Comparison of ENCODE assay signal across 10 cellular contexts in genomic region chr22:23236440-23237139, GRCh38. TPM values are rescaled to one million over a fixed set of nuclear protein-coding genes. Genes with fewer than 3 reads are reported as not detected.
DNase-seq lines count a peak whose midpoint lies in the region; ATAC-seq and TF ChIP-seq lines count a peak whose summit lies in the region.
"Had no signal": no experiment of that assay in that cellular context is flagged by ENCODE, and none has a peak within 500 bp of the region (broad histone marks: within the 10 kb centered on the region; RNA-seq: fewer than 3 reads in every experiment).

No MANE protein-coding gene starts in this region.

- H3K4me2 ChIP-seq in neural progenitor cell: peak overlapping the region; percentile 67

- DNase-seq in CD4-positive, alpha-beta T cell: no peak
- DNase-seq in coronary artery (ENCODE audit: low spot score) (no peak), neural progenitor cell (ENCODE audit: low spot score) (no peak), GF-D8 (lab: John Stamatoyannopoulos, UW) (no peak), activated gamma-delta T cell (lab: John Stamatoyannopoulos, UW) (no peak)
- DNase-seq: stimulated activated CD4-positive, alpha-beta T cell treated with anti-CD3 and anti-CD28 coated beads, Interleukin-4, amount 100 ng/mL, for 24 hours; stimulated activated naive B cell treated with anti-CD40 and anti-IgM and Interleukin-4, amounts not matched to agents 10 μg/mL and 1 μg/mL and 100 μg/mL, for 72 hours had no signal

- H2AFZ ChIP-seq in neural progenitor cell (replicated peaks): no peak overlapping the region

- peaks cover 46% of the 10 kb centered on the region for H3K4me1 ChIP-seq in HUES64 (ENCODE audit: insufficient read depth, low read length)
- peaks cover 42% of the 10 kb centered on the region for H3K4me1 ChIP-seq in neural progenitor cell

- H3K27me3 Mint-ChIP-seq in CD4-positive, alpha-beta T cell: no peaks in the 10 kb centered on the region
- peaks cover 3% of the 10 kb centered on the region for H3K27me3 Mint-ChIP-seq in neural progenitor cell (ENCODE audit: insufficient read depth, low read depth)
- H3K27me3 Mint-ChIP-seq: stimulated activated naive B cell treated with anti-CD40 and anti-IgM and Interleukin-4, amounts not matched to agents 10 μg/mL and 1 μg/mL and 100 μg/mL, for 72 hours had no signal

- POLR2A ChIA-PET in CD4-positive, alpha-beta T cell (lab: Charles Lee): interaction anchor here (1.8 kb wide), 1 partner anchor 10 kb away, joined by 8 read pairs; no protein-coding TSS in a partner anchor

- no peak for ATAC-seq in CD4-positive, alpha-beta T cell (ENCODE audit: poor library complexity)
- no peak for ATAC-seq in HG03175 (IDR thresholded peaks at IDR 0.05; ENCODE audit: unreplicated experiment)
- ATAC-seq: HCT116; stimulated activated naive B cell treated with anti-CD40 and anti-IgM and Interleukin-4, amounts not matched to agents 10 μg/mL and 1 μg/mL and 100 μg/mL, for 72 hours had no signal

- H3K27me3 ChIP-seq in CD4-positive, alpha-beta T cell (ENCODE audit: control insufficient read depth, insufficient read depth, low read length): no peaks in the 10 kb centered on the region
- no peaks in the 10 kb centered on the region for H3K27me3 ChIP-seq in HUES64 (ENCODE audit: insufficient read depth, low read length)
- H3K27me3 ChIP-seq in neural progenitor cell: no peaks in the 10 kb centered on the region

- intact Hi-C loops in CD4-positive, alpha-beta T cell (cut with DNase I, micrococcal nuclease): no loop called here

- H3K4me3 ChIP-seq in HUES64 (ENCODE audit: low read length) (no peak overlapping the region), coronary artery (peak overlapping the region; percentile 15), neural progenitor cell (no peak overlapping the region)

- peaks cover 26% of the 10 kb centered on the region for H3F3A ChIP-seq in neural progenitor cell (ENCODE audit: low read depth)

- peaks cover 72% of the 10 kb centered on the region for H4K20me1 ChIP-seq in neural progenitor cell (ENCODE audit: low read depth)

- H3K9me3 Mint-ChIP-seq in CD4-positive, alpha-beta T cell: no peaks in the 10 kb centered on the region
- H3K9me3 Mint-ChIP-seq in neural progenitor cell: peaks cover 10% of the 10 kb centered on the region

- H3K27ac ChIP-seq in CD4-positive, alpha-beta T cell (ENCODE audit: low read depth, low read length): no peak overlapping the region
- H3K27ac ChIP-seq in HUES64 (ENCODE audit: low read depth, low read length) (peak overlapping the region; percentile 38; the same call in 1 of the 2 replicates), coronary artery (peak overlapping the region; percentile 6 to 69), neural progenitor cell (no peak overlapping the region)

- peaks cover 6% of the 10 kb centered on the region for H3K36me3 Mint-ChIP-seq in CD4-positive, alpha-beta T cell (ENCODE audit: low read depth)
- peaks cover 19% of the 10 kb centered on the region for H3K36me3 Mint-ChIP-seq in neural progenitor cell

- H3K9ac ChIP-seq in HUES64 (ENCODE audit: low read depth, low read length) (no peak overlapping the region), neural progenitor cell (no peak overlapping the region)

- no peak overlapping the region for H3K4me3 Mint-ChIP-seq in CD4-positive, alpha-beta T cell
- H3K4me3 Mint-ChIP-seq in neural progenitor cell: no peak overlapping the region
- H3K4me3 Mint-ChIP-seq: stimulated activated naive B cell treated with anti-CD40 and anti-IgM and Interleukin-4, amounts not matched to agents 10 μg/mL and 1 μg/mL and 100 μg/mL, for 72 hours had no signal

- H3K4me1 Mint-ChIP-seq in CD4-positive, alpha-beta T cell (ENCODE audit: low read depth): peaks cover 71% of the 10 kb centered on the region
- H3K4me1 Mint-ChIP-seq in neural progenitor cell: peaks cover 66% of the 10 kb centered on the region

- CTCF ChIA-PET in CD4-positive, alpha-beta T cell (lab: Charles Lee): interaction anchor here (1.2 kb wide), 1 partner anchor 62 kb away, joined by 3 read pairs; no protein-coding TSS in a partner anchor

- peak overlapping the region; percentile 80 for H3K27ac Mint-ChIP-seq in CD4-positive, alpha-beta T cell
- peak overlapping the region; percentile 97 for H3K27ac Mint-ChIP-seq in neural progenitor cell

- H3K9me3 ChIP-seq in CD4-positive, alpha-beta T cell (ENCODE audit: control insufficient read depth, low read length): no peaks in the 10 kb centered on the region
- H3K9me3 ChIP-seq in HUES64 (ENCODE audit: insufficient read depth, low read depth, low read length) (no peaks in the 10 kb centered on the region), neural progenitor cell (ENCODE audit: low read depth) (no peaks in the 10 kb centered on the region)

- no peaks in the 10 kb centered on the region for H3K36me3 ChIP-seq in HUES64 (ENCODE audit: insufficient read depth, low read length)
- H3K36me3 ChIP-seq in neural progenitor cell: no peaks in the 10 kb centered on the region

- peaks cover 90% of the 10 kb centered on the region for H3K79me2 ChIP-seq in neural progenitor cell (ENCODE audit: low read depth)

- no peak for TF ChIP-seq CTCF in CD4-positive, alpha-beta T cell (IDR thresholded peaks at IDR 0.05)
- TF ChIP-seq CTCF in coronary artery (IDR thresholded peaks at IDR 0.05) (no peak), neural progenitor cell (IDR thresholded peaks at IDR 0.05) (no peak)

- whole genome bisulfite sequencing in HUES64: 83% methylated on average over 14 of the region's 14 CpGs

RNA-seq across cellular contexts. Expression of gene BCR, which starts 56.3 kb away (rescaled TPM):
- 10 to 100 TPM; 60.0 to 64.8 TPM for total RNA-seq in CD4-positive, alpha-beta T cell
- polyA plus RNA-seq in HUES64 (2013, experiment 1 of 2): 44.2 TPM
- 49.3 TPM for polyA plus RNA-seq in HUES64 (2013, experiment 2 of 2)
- 35.5 and 36.0 TPM in 2 replicates for total RNA-seq in neural progenitor cell (ENCODE audit: low replicate concordance)

Comparison
In these comparisons a context has a peak if more than half of its experiments do, and no peak if none do; other contexts are left out.
1. H3K27ac ChIP-seq: peak in HUES64 (single experiment) and coronary artery (2 of 2); none in CD4-positive, alpha-beta T cell (single experiment) and neural progenitor cell (single experiment).